In the genomic region with DNA sequence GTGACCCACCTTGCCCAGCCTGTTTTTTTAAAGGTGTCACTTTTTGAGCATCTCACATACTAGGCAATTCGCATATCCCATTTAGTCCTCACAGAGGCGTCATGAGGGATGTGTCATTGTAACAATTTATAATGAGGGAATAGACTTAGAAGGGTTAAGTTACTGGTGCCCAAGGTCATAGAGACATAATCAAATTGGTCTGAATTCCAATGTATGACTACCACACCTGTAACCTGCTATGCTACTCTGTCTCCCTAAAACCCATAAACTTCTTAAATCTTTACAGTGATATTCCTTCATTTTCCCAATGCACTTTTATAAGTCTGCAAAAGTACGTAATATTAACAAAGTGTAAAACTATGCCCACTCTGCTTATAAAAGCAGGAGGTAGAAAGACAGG, we compare ENCODE assay signal across 20 cellular contexts. TPM values are rescaled to one million over a fixed set of nuclear protein-coding genes. Genes with fewer than 3 reads are reported as not detected.
DNase-seq lines count a peak whose midpoint lies in the region; ATAC-seq and TF ChIP-seq lines count a peak whose summit lies in the region.
"Had no signal": no experiment of that assay in that cellular context is flagged by ENCODE, and none has a peak within 500 bp of the region (broad histone marks: within the 10 kb centered on the region; RNA-seq: fewer than 3 reads in every experiment).

No MANE protein-coding gene starts in this region.

- H3K4me1 Mint-ChIP-seq in memory B cell (peaks cover 29% of the 10 kb centered on the region), natural killer cell (peaks cover 61 to 63% of the 10 kb centered on the region in 2 donors)

- H3K36me3 ChIP-seq in HEK293 (ENCODE audit: control insufficient read depth in 2 of 2, insufficient read depth in 1 of 2, low read length in 2 of 2), result no peaks in the 10 kb centered on the region
- no peaks in the 10 kb centered on the region for H3K36me3 ChIP-seq in uterus
- H3K36me3 ChIP-seq: HAP-1, MG63 had no signal

- intact Hi-C loops in natural killer cell (cut with micrococcal nuclease), result no loop called here
- intact Hi-C loops in uterus (cut with DNase I; ENCODE audit: low total_unique reads), result no loop called here

- no peaks in the 10 kb centered on the region for H3K27me3 ChIP-seq in uterus
- H3K27me3 ChIP-seq: MG63 had no signal

- no peaks in the 10 kb centered on the region for H3K9me3 ChIP-seq in HEK293 (ENCODE audit: control insufficient read depth, insufficient read depth, low read depth, low read length)
- H3K9me3 ChIP-seq in uterus, result no peaks in the 10 kb centered on the region

- no peak overlapping the region for H3K4me3 ChIP-seq in HEK293 (ENCODE audit: low read depth, low read length)
- no peak overlapping the region for H3K4me3 ChIP-seq in uterus
- H3K4me3 ChIP-seq: GM23338, HAP-1, MG63 had no signal

- CTCF ChIA-PET in HEK293 (lab: Yijun Ruan, JAX) (interaction anchor here (1.6 kb wide), 1 partner anchor 17 kb away, joined by 3 read pairs; no protein-coding TSS in a partner anchor), RWPE1 (lab: Yijun Ruan, JAX) (no interaction called here)

- ATAC-seq in memory B cell (ENCODE audit: low read depth), result no peak
- ATAC-seq in natural killer cell, result no peak
- no peak for ATAC-seq in HG03135 (IDR thresholded peaks at IDR 0.05; ENCODE audit: unreplicated experiment)
- ATAC-seq: GM23338 had no signal

- H3K27ac ChIP-seq in HEK293 (ENCODE audit: extremely low read depth, low read depth, low read length), result no peak overlapping the region
- no peak overlapping the region for H3K27ac ChIP-seq in RWPE1
- no peak overlapping the region for H3K27ac ChIP-seq in uterus

- no peak for TF ChIP-seq POLR2A in uterus (IDR thresholded peaks at IDR 0.05)

- POLR2A ChIA-PET in HEK293 (lab: Yijun Ruan, JAX) (interaction anchor here (1.4 kb wide), 1 partner anchor 9 kb away, joined by 3 read pairs; no protein-coding TSS in a partner anchor), RWPE1 (lab: Yijun Ruan, JAX; ENCODE audit: low non-redundant PET) (no interaction called here)

- peaks cover 2% of the 10 kb centered on the region for H3K36me3 Mint-ChIP-seq in memory B cell
- no peaks in the 10 kb centered on the region for H3K36me3 Mint-ChIP-seq in natural killer cell
- H3K36me3 Mint-ChIP-seq: CD14-positive monocyte had no signal

- peaks cover 28% of the 10 kb centered on the region for H3K4me1 ChIP-seq in HEK293 (ENCODE audit: control insufficient read depth, insufficient read depth, low read length)
- peaks cover 0 to 5% of the 10 kb centered on the region in 2 donors for H3K4me1 ChIP-seq in uterus

- H3K27ac Mint-ChIP-seq in memory B cell (peak overlapping the region; percentile 24), natural killer cell (peak overlapping the region in 1 of 2 donors; percentile 52)
- H3K27ac Mint-ChIP-seq: B cell, CD14-positive monocyte, GM23338 had no signal

- H3K9me3 Mint-ChIP-seq in memory B cell (no peaks in the 10 kb centered on the region), natural killer cell (no peaks in the 10 kb centered on the region)
- H3K9me3 Mint-ChIP-seq: GM23338 had no signal

- no peak for TF ChIP-seq CTCF in HEK293 (tag by site-specific recombination; IDR thresholded peaks at IDR 0.05)
- TF ChIP-seq CTCF in RWPE1 (conservative IDR thresholded peaks at IDR 0.05; ENCODE audit: low read depth), result no peak
- no peak for TF ChIP-seq CTCF in natural killer cell (IDR thresholded peaks at IDR 0.05)
- no peak for TF ChIP-seq CTCF in uterus (IDR thresholded peaks at IDR 0.05)

- no peak overlapping the region for H3K4me3 Mint-ChIP-seq in memory B cell
- H3K4me3 Mint-ChIP-seq in natural killer cell, result no peak overlapping the region
- H3K4me3 Mint-ChIP-seq: B cell, CD14-positive monocyte, GM23338 had no signal

- peak; percentile 29 for DNase-seq in RWPE1 (ENCODE audit: low spot score)
- no peak for DNase-seq in memory B cell (ENCODE audit: low spot score in 2 of 2)
- DNase-seq in renal cortical epithelial cell (ENCODE audit: low read depth), result peak; percentile 14
- no peak for DNase-seq in AG08395 (ENCODE audit: low spot score)
- no peak for DNase-seq in natural killer cell
- no peak for DNase-seq in uterus
- DNase-seq: Kasumi-1, MG63, NCI-H1436, NCI-H187 treated with DMSO at 0.1 percent for 48 hours, NCI-H2107, NCI-H446 treated with DMSO at 0.1 percent for 48 hours, NCI-H526 treated with DMSO at 0.1 percent for 48 hours, RPMI8226 had no signal

- H3K27me3 Mint-ChIP-seq in memory B cell (no peaks in the 10 kb centered on the region), natural killer cell (ENCODE audit: low read depth in 2 of 2) (no peaks in the 10 kb centered on the region)
- H3K27me3 Mint-ChIP-seq: B cell had no signal

TF ChIP-seq in HEK293, 187 proteins besides CTCF, POLR2A, EP300 and RAD21:
- TF ChIP-seq PRDM6 (tag by site-specific recombination; IDR thresholded peaks at IDR 0.05), result 0 out of 2 replicates have a peak, but pooled peaks have one; percentile 25
- TF ChIP-seq ZNF133 (tag by site-specific recombination; IDR thresholded peaks at IDR 0.05), result no peak
TF ChIP-seq in HEK293: peak in this region for 1.

RNA-seq across cellular contexts. Expression of gene ZMYND11, which starts 7.1 kb away (rescaled TPM):
- total RNA-seq in renal cortical epithelial cell, result 39.9 and 83.4 TPM in 2 replicates
- total RNA-seq in natural killer cell, result 10 to 100 TPM; 50.6 to 63.9 (median 52.6) TPM
- total RNA-seq in uterus, result 100 to 1,000 TPM in 2 of 4 donors, 10 to 100 TPM in 2; 54.1 to 122 (median 104) TPM

Comparison
In these comparisons a context has a peak if more than half of its experiments do, and no peak if none do; other contexts are left out.
1. DNase-seq: peak in RWPE1 (single experiment) and renal cortical epithelial cell (single experiment); none in memory B cell (0 of 2), AG08395 (single experiment), natural killer cell (single experiment) and uterus (0 of 2).